ENCODE assay signal across 14 cellular contexts in the genomic region with DNA sequence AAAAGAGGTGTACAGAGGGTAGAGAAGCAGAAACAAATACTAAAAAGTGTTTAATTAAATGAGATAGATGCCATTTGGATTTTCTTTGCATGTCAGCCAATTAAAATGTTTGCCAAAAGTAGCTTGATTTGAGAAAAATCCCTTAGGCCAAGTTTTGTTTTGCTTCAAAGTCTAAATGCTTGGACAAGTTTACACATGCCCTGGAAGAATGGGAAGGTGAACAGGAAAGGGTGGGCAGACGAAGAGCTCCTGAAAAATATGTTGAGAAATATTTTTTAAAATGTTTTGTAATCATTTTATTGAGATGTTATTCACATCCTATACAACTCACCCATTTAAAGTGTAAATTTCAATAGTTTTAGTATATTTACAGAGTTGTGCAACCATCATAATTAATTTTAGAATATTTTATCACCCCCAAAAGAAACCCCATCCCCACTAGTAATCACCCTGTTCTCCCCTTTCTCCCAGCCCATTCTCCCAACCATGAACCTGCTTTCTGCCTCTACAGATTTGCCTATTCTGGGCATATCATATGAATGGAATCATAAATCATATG.
"Had no signal": no experiment of that assay in that cellular context is flagged by ENCODE, and none has a peak within 500 bp of the region (broad histone marks: within the 10 kb centered on the region; RNA-seq: fewer than 3 reads in every experiment).

No MANE protein-coding gene starts in this region.

- H3K4me1 ChIP-seq: heart left ventricle had no signal

- H3K4me3 ChIP-seq: heart left ventricle, sigmoid colon, skin epidermis, thoracic aorta had no signal

- DNase-seq: erythroblast; heart left ventricle; hippocampal formation; kidney glomerular epithelial cell; naive thymus-derived CD8-positive, alpha-beta T cell; sigmoid colon; stimulated activated CD4-positive, alpha-beta T cell treated with anti-CD3 and anti-CD28 coated beads, Interleukin-2, amount 100 ng/mL, for 24 hours; stimulated activated CD4-positive, alpha-beta T cell treated with anti-CD3 and anti-CD28 coated beads, Interleukin-4, amount 100 ng/mL, for 4 hours; stimulated activated naive B cell treated with anti-CD40 and anti-IgM and Interleukin-4, amounts not matched to agents 10 μg/mL and 1 μg/mL and 100 μg/mL, for 72 hours; stimulated activated naive CD8-positive, alpha-beta T cell treated with anti-CD3 and anti-CD28 coated beads, Interleukin-15, amount 100 ng/mL, for 72 hours; trophoblast cell had no signal

- H3K36me3 ChIP-seq: heart left ventricle, neutrophil, sigmoid colon, thoracic aorta had no signal

- H3K27me3 ChIP-seq: heart left ventricle, neutrophil, sigmoid colon had no signal

- H3K27ac ChIP-seq: heart left ventricle, neutrophil, sigmoid colon, skin epidermis, thoracic aorta had no signal

- H3K9me3 ChIP-seq: neutrophil, sigmoid colon, thoracic aorta had no signal

- ATAC-seq: heart left ventricle; naive thymus-derived CD8-positive, alpha-beta T cell; stimulated activated naive B cell treated with anti-CD40 and anti-IgM and Interleukin-4, amounts not matched to agents 10 μg/mL and 1 μg/mL and 100 μg/mL, for 72 hours; stimulated activated naive CD8-positive, alpha-beta T cell treated with anti-CD3 and anti-CD28 coated beads, Interleukin-15, amount 100 ng/mL, for 72 hours had no signal
